18 cellular contexts compared by ENCODE assay signal in the genomic region with DNA sequence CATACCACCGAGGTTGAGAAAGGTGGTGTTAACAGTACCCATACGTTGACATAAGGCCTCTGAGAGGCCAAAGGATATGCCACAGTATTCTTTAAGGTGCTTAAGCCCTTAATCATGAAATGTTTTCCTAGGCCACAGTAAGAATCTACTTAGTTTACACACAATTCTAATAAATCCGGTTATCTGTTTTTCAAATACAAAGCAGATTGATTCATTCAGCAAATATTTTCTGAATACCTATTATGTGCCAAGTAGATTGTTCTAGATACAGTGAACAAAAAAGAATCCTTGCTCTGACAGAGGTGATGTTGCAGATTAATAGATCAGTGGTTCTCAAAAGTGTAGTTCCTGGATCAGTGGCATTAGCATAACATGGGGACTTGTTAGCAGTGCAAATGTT.
DNase-seq lines count a peak whose midpoint lies in the region; ATAC-seq and TF ChIP-seq lines count a peak whose summit lies in the region.
"Had no signal": no experiment of that assay in that cellular context is flagged by ENCODE, and none has a peak within 500 bp of the region (broad histone marks: within the 10 kb centered on the region; RNA-seq: fewer than 3 reads in every experiment).

No MANE protein-coding gene starts in this region.

- 33 to 55% methylated on average over 3 of the region's 3 CpGs for WGBS in esophagus squamous epithelium, 2 donors
- WGBS in suprapubic skin: 63% methylated on average over 3 of the region's 3 CpGs

- H3K9me3 ChIP-seq in esophagus squamous epithelium (no peaks in the 10 kb centered on the region), suprapubic skin (no peaks in the 10 kb centered on the region)
- H3K9me3 ChIP-seq: neutrophil, SJSA1 had no signal

- intact Hi-C loops in esophagus squamous epithelium (cut with DNase I): no loop called here

- H3K27me3 ChIP-seq in esophagus squamous epithelium (no peaks in the 10 kb centered on the region), suprapubic skin (no peaks in the 10 kb centered on the region)
- H3K27me3 ChIP-seq: neutrophil, SJSA1 had no signal

- DNase-seq in GM03348 (ENCODE audit: low spot score): peak; percentile 15
- no peak for DNase-seq in esophagus squamous epithelium (lab: John Stamatoyannopoulos, UW)
- DNase-seq in suprapubic skin (ENCODE audit: low spot score in 2 of 2): no peak
- no peak for DNase-seq in COR-L47 (lab: John Stamatoyannopoulos, UW)
- no peak for DNase-seq in KG1 (lab: John Stamatoyannopoulos, UW)
- DNase-seq: activated CD4-positive, alpha-beta T cell treated with anti-CD3 and anti-CD28 coated beads for 36 hours; activated gamma-delta T cell treated with Interleukin-2 at 50 U/mL for 16 hours; activated T-cell treated with anti-CD3 and anti-CD28 coated beads, Interleukin-2, amount 50 U/mL, for 1 hour; cortex of kidney; left cardiac atrium; MM.1S; NCI-H1417 treated with DMSO at 0.1 percent for 48 hours; NCI-H510A treated with DMSO at 0.1 percent for 48 hours had no signal

- TF ChIP-seq CTCF in VCaP (conservative IDR thresholded peaks at IDR 0.05) (no peak), esophagus squamous epithelium (IDR thresholded peaks at IDR 0.05) (no peak), suprapubic skin (IDR thresholded peaks at IDR 0.05) (no peak)

- peaks cover 19 to 89% (median 57%) of the 10 kb centered on the region in 3 donors for H3K4me1 ChIP-seq in esophagus squamous epithelium
- H3K4me1 ChIP-seq in suprapubic skin: peaks cover 53% of the 10 kb centered on the region
- H3K4me1 ChIP-seq: SJSA1 had no signal

- H3K36me3 ChIP-seq in esophagus squamous epithelium (no peaks in the 10 kb centered on the region), suprapubic skin (no peaks in the 10 kb centered on the region)
- H3K36me3 ChIP-seq: neutrophil, SJSA1 had no signal

- H3K4me3 ChIP-seq in esophagus squamous epithelium (no peak overlapping the region), suprapubic skin (no peak overlapping the region)
- H3K4me3 ChIP-seq: K562, SJSA1 had no signal

- ATAC-seq in HG02610 (IDR thresholded peaks at IDR 0.05; ENCODE audit: unreplicated experiment): no peak
- ATAC-seq: activated CD4-positive, alpha-beta T cell treated with anti-CD3 and anti-CD28 coated beads for 36 hours; left cardiac atrium had no signal

- TF ChIP-seq EP300 in suprapubic skin (IDR thresholded peaks at IDR 0.05): no peak

- H3K27ac ChIP-seq in VCaP: peak overlapping the region; percentile 85
- H3K27ac ChIP-seq in esophagus squamous epithelium: peak overlapping the region; percentile 63 to 85 (median 84)
- H3K27ac ChIP-seq in suprapubic skin: peak overlapping the region; percentile 84
- H3K27ac ChIP-seq: neutrophil, SJSA1 had no signal

- TF ChIP-seq POLR2A in esophagus squamous epithelium (IDR thresholded peaks at IDR 0.05) (no peak), suprapubic skin (IDR thresholded peaks at IDR 0.05) (no peak)
